Comparison of ENCODE assay signal across 20 cellular contexts in the genomic region with DNA sequence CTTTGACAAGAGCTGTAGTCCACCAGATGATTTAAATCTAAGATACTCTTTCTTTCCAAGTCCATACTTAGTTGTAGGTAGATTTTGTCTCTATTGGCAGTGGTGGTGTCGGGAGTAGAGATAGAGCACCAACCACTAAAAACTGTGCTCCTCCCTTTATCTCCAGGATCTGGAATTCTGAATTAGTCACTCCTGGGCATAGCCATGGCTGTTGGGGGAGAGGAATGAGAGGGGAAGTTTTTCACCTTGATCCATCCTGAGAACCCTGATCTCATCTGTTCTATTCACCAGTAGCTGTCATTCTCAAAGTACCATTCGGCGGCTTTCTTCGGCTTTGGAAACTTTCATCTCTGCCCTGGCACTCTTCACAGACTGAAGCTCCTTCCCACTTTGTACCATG. TPM values are rescaled to one million over a fixed set of nuclear protein-coding genes. Genes with fewer than 3 reads are reported as not detected.
DNase-seq lines count a peak whose midpoint lies in the region; ATAC-seq and TF ChIP-seq lines count a peak whose summit lies in the region.
"Had no signal": no experiment of that assay in that cellular context is flagged by ENCODE, and none has a peak within 500 bp of the region (broad histone marks: within the 10 kb centered on the region; RNA-seq: fewer than 3 reads in every experiment).

No MANE protein-coding gene starts in this region.

- in situ Hi-C loops in Caki2 (cut with HindIII; ENCODE audit: low pct_unique_long_range_greater_than_20kb, low sequenced_read_pairs) = no loop called here
- in situ Hi-C loops in GM23248 (cut with MboI) = no loop called here

- peak overlapping the region; percentile 20; the same call in 1 of the 2 replicates for H3K27ac ChIP-seq in GM23248
- no peak overlapping the region for H3K27ac ChIP-seq in PC-3 (ENCODE audit: low read length)
- H3K27ac ChIP-seq in spleen = no peak overlapping the region
- H3K27ac ChIP-seq: Peyer's patch, SJSA1 had no signal

- TF ChIP-seq POLR2A in spleen (IDR thresholded peaks at IDR 0.05) = no peak

- ATAC-seq in PC-3 = no peak
- ATAC-seq: Right ventricle myocardium inferior had no signal

- H3K4me3 ChIP-seq in GM23248 (no peak overlapping the region), PC-3 (ENCODE audit: low read length) (no peak overlapping the region), spleen (no peak overlapping the region)
- H3K4me3 ChIP-seq: Peyer's patch, SJSA1 had no signal

- H3K27me3 ChIP-seq in GM23248 (replicated peaks; ENCODE audit: insufficient read depth) (no peaks in the 10 kb centered on the region; the same call in 1 of the 2 replicates), PC-3 (ENCODE audit: low read length) (no peaks in the 10 kb centered on the region), spleen (replicated peaks in 1 of 7) (peaks cover 0 to 58% (median 0%) of the 10 kb centered on the region in 7 donors)
- H3K27me3 ChIP-seq: Peyer's patch, SJSA1 had no signal

- H3K9me3 ChIP-seq in GM23248 (ENCODE audit: low read depth) = no peaks in the 10 kb centered on the region
- no peaks in the 10 kb centered on the region for H3K9me3 ChIP-seq in PC-3 (ENCODE audit: low read length)
- no peaks in the 10 kb centered on the region for H3K9me3 ChIP-seq in spleen
- H3K9me3 ChIP-seq: Peyer's patch, SJSA1 had no signal

- no TSS peak for BruUV-seq in PC-3 (replicated peaks; lab: Mats Ljungman, UMichigan)

- 74 to 82% methylated on average over 4 of the region's 4 CpGs for WGBS in GM23248 (ENCODE audit: low coverage in 1 of 2, low lambda C conversion rate in 2 of 2, missing lambda C conversion rate in 2 of 2), 2 experiments
- 90 to 97% (median 92%) methylated on average over 4 of the region's 4 CpGs for WGBS in spleen, 5 donors

- H3K4me2 ChIP-seq in GM23248 (ENCODE audit: unreplicated experiment) (no peak overlapping the region), PC-3 (ENCODE audit: low read length) (no peak overlapping the region)

- H3K4me1 ChIP-seq in GM23248 (ENCODE audit: insufficient read depth) (peaks cover 33% of the 10 kb centered on the region), PC-3 (ENCODE audit: insufficient read depth, low read length) (peaks cover 31% of the 10 kb centered on the region), spleen (no peaks in the 10 kb centered on the region)
- H3K4me1 ChIP-seq: Peyer's patch had no signal

- no peaks in the 10 kb centered on the region for H3K36me3 Mint-ChIP-seq in CD14-positive monocyte
- H3K36me3 Mint-ChIP-seq: CD4-positive, alpha-beta memory T cell had no signal

- no peak overlapping the region for H3K27ac Mint-ChIP-seq in CD14-positive monocyte
- H3K27ac Mint-ChIP-seq: CD4-positive, alpha-beta memory T cell had no signal

- intact Hi-C loops in PC-3 (cut with micrococcal nuclease) = no loop called here
- intact Hi-C loops in CD14-positive monocyte (cut with micrococcal nuclease) = no loop called here
- intact Hi-C loops in spleen (cut with DNase I; ENCODE audit: low total_unique reads) = no loop called here

- DNase-seq in Caki2 (ENCODE audit: low read depth) (peak; percentile 23), GM23248 (peak; percentile 53), PC-3 (peak; percentile 52), kidney tubule cell (ENCODE audit: low spot score) (peak; percentile 60), CD14-positive monocyte (ENCODE audit: low spot score) (no peak), spleen (no peak)
- DNase-seq in activated naive CD4-positive, alpha-beta T cell (lab: John Stamatoyannopoulos, UW) = no peak
- DNase-seq in activated CD8-positive, alpha-beta memory T cell treated with anti-CD3 and anti-CD28 coated beads, Interleukin-2, amount 50 U/mL, for 48 hours = no peak
- DNase-seq: CD4-positive, alpha-beta memory T cell; H7; KG1; NCI-H1092 treated with DMSO at 0.1 percent for 48 hours; NCI-H1436 treated with DMSO at 0.1 percent for 48 hours; NCI-H1930; NCI-H2227 treated with DMSO at 0.1 percent for 48 hours; NCI-H524; Peyer's patch had no signal

- POLR2A ChIA-PET in PC-3 (lab: Charles Lee; ENCODE audit: unreplicated experiment) = no interaction called here

- H3K9ac ChIP-seq in GM23248 (no peak overlapping the region), PC-3 (ENCODE audit: low read length) (no peak overlapping the region)

- H3K4me3 Mint-ChIP-seq in CD14-positive monocyte = no peak overlapping the region
- H3K4me3 Mint-ChIP-seq: CD4-positive, alpha-beta memory T cell had no signal

- no peaks in the 10 kb centered on the region for H3K36me3 ChIP-seq in GM23248 (ENCODE audit: low read depth)
- H3K36me3 ChIP-seq in PC-3 (ENCODE audit: low read depth, low read length) = no peaks in the 10 kb centered on the region
- H3K36me3 ChIP-seq in spleen = no peaks in the 10 kb centered on the region
- H3K36me3 ChIP-seq: Peyer's patch, SJSA1 had no signal

- no peaks in the 10 kb centered on the region for H4K20me1 ChIP-seq in GM23248 (ENCODE audit: insufficient read depth)
- no peaks in the 10 kb centered on the region for H4K20me1 ChIP-seq in PC-3 (ENCODE audit: low read length)

- no peak for TF ChIP-seq CTCF in PC-3 (conservative IDR thresholded peaks at IDR 0.05; ENCODE audit: low read depth, low read length)
- no peak for TF ChIP-seq CTCF in CD14-positive monocyte (IDR thresholded peaks at IDR 0.05)
- no peak for TF ChIP-seq CTCF in spleen (IDR thresholded peaks at IDR 0.05 in 8 of 11, conservative IDR thresholded peaks at IDR 0.05 in 3 of 11)

- peaks cover 16% of the 10 kb centered on the region for H3F3A ChIP-seq in GM23248 (ENCODE audit: insufficient read depth)
- no peaks in the 10 kb centered on the region for H3F3A ChIP-seq in PC-3 (ENCODE audit: low read length, unreplicated experiment)

- peaks cover 9 to 24% (median 19%) of the 10 kb centered on the region in 3 donors for H3K27me3 Mint-ChIP-seq in CD14-positive monocyte (ENCODE audit: low read depth in 3 of 3)

- CTCF ChIA-PET in PC-3 (lab: Charles Lee) = no interaction called here

- no peaks in the 10 kb centered on the region for H3K9me2 ChIP-seq in GM23248 (ENCODE audit: insufficient read depth)
- 0 out of 2 replicates have a peak, but pooled peaks cover 3% of the 10 kb centered on the region for H3K9me2 ChIP-seq in PC-3 (replicated peaks; ENCODE audit: low read length)

- H3K4me1 Mint-ChIP-seq in CD14-positive monocyte = no peaks in the 10 kb centered on the region
- H3K4me1 Mint-ChIP-seq: CD4-positive, alpha-beta memory T cell had no signal

- H2AFZ ChIP-seq in GM23248 = no peak overlapping the region
- H2AFZ ChIP-seq in PC-3 (ENCODE audit: low read length) = no peak overlapping the region

- H3K79me2 ChIP-seq in GM23248 (ENCODE audit: insufficient read depth) (no peaks in the 10 kb centered on the region), PC-3 (ENCODE audit: low read length) (no peaks in the 10 kb centered on the region)

- peaks cover 0 to 3% (median 0%) of the 10 kb centered on the region in 7 donors for H3K9me3 Mint-ChIP-seq in CD14-positive monocyte

RNA-seq across cellular contexts. Expression of gene NKX2-4, which starts 35.6 kb away (rescaled TPM):
- total RNA-seq in Caki2 (2014; rRNA removed; shearing (Covaris generic); ENCODE audit: low replicate concordance) = not detected in 2 replicates
- not detected in 2 replicates for total RNA-seq in GM23248 (2014; rRNA removed; shearing (Covaris generic))
- not detected in 2 replicates for polyA plus RNA-seq in GM23248 (2016; fragmentation: Nextera tagmentation; extraction: Ambion mirVana)
- total RNA-seq in PC-3 (2014; rRNA removed) = not detected in 2 replicates
- not detected for polyA plus RNA-seq in CD14-positive monocyte
- not detected for total RNA-seq in spleen
- polyA plus RNA-seq in spleen = not detected
- total RNA-seq: CD4-positive, alpha-beta memory T cell; H7; Peyer's patch; Right ventricle myocardium inferior had no signal
- polyA plus RNA-seq: BJ; CD4-positive, alpha-beta memory T cell had no signal

Comparison
In these comparisons a context has a peak if more than half of its experiments do, and no peak if none do; other contexts are left out.
1. DNase-seq: peak in Caki2 (single experiment), GM23248 (single experiment), PC-3 (single experiment) and kidney tubule cell (single experiment); none in activated naive CD4-positive, alpha-beta T cell (0 of 4), CD14-positive monocyte (single experiment), activated CD8-positive, alpha-beta memory T cell treated with anti-CD3 and anti-CD28 coated beads, Interleukin-2, amount 50 U/mL, for 48 hours (single experiment) and spleen (single experiment).